In genomic region chr5:61815343-61815742, GRCh38 we compare ENCODE assay signal across 11 cellular contexts.
"Had no signal": no experiment of that assay in that cellular context is flagged by ENCODE, and none has a peak within 500 bp of the region (broad histone marks: within the 10 kb centered on the region; RNA-seq: fewer than 3 reads in every experiment).

No MANE protein-coding gene starts in this region.

- H3K27ac Mint-ChIP-seq: GM23338, H9, HFFc6 had no signal

- H2AFZ ChIP-seq: GM23248, GM23338 had no signal

- H3K9ac ChIP-seq: GM23248 had no signal

- H3K4me1 ChIP-seq: HAP-1 had no signal

- ATAC-seq: HCT116 had no signal

- H3K36me3 ChIP-seq: HAP-1 had no signal

- DNase-seq: GM23248, GOT3, H7, H9, HCEC 1CT, HFFc6 had no signal

- H3K4me3 Mint-ChIP-seq: GM23338, H9, HFFc6 had no signal

- H3K9me3 Mint-ChIP-seq: GM23338, H9, HFFc6 had no signal

- H3K4me3 ChIP-seq: GM23248, GM23338, HAP-1 had no signal

- H3K27ac ChIP-seq: GM23248 had no signal

- FAIRE-seq: H1, H54 had no signal

- H3K4me2 ChIP-seq: GM23338 had no signal

- H3K9me3 ChIP-seq: HAP-1 had no signal
